Comparison of ENCODE assay signal across 34 cellular contexts in the genomic region with DNA sequence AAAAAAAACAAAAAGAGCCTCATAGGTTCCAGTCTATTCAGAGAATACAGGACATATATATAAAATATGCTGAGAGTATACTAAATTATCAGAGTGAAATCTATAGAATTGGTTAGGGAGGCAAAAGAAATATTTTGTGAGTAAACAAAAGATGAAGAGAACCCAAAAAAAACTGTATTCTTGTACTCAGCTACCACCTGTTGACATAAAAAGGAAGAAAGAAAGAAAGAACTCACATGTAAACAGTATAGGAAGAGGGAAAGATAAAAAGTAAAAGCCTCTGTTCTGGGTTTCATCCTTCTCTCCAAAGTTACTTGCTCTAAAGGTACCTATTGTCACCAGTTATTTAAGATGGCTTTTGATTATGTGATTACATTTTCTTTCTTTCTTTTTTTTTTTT.
"Had no signal": no experiment of that assay in that cellular context is flagged by ENCODE, and none has a peak within 500 bp of the region (broad histone marks: within the 10 kb centered on the region; RNA-seq: fewer than 3 reads in every experiment).

No MANE protein-coding gene starts in this region.

- H3K9me3 ChIP-seq: MG63 had no signal

- H3K27ac ChIP-seq: KMS-11 had no signal

- DNase-seq: Karpas-422, Kasumi-1, MG63, MM.1S, MV-4-11, NCI-H1048, NCI-H1092, NCI-H1092 treated with DMSO at 0.1 percent for 48 hours, NCI-H1105, NCI-H1105 treated with DMSO at 0.1 percent for 48 hours, NCI-H1417, NCI-H1417 treated with DMSO at 0.1 percent for 48 hours, NCI-H1436, NCI-H1436 treated with DMSO at 0.1 percent for 48 hours, NCI-H146, NCI-H1694, NCI-H1694 treated with DMSO at 0.1 percent for 48 hours, NCI-H187, NCI-H187 treated with DMSO at 0.1 percent for 48 hours, NCI-H1930, NCI-H2029, NCI-H2029 treated with DMSO at 0.1 percent for 48 hours, NCI-H2081, NCI-H2081 treated with DMSO at 0.1 percent for 48 hours, NCI-H2107, NCI-H2171, NCI-H2171 treated with DMSO at 0.1 percent for 48 hours, NCI-H2227 treated with DMSO at 0.1 percent for 48 hours, NCI-H226, NCI-H345, NCI-H446, NCI-H446 treated with DMSO at 0.1 percent for 48 hours, NCI-H510A had no signal

- H3K27me3 ChIP-seq: MG63 had no signal

- H3K4me3 ChIP-seq: MG63 had no signal
